Comparison of ENCODE assay signal across 22 cellular contexts in genomic region chr16:1375741-1376410, GRCh38. TPM values are rescaled to one million over a fixed set of nuclear protein-coding genes. Genes with fewer than 3 reads are reported as not detected.
A peak's percentile ranks its signal among the peaks of the same experiment; 100 is the strongest.
DNase-seq lines count a peak whose midpoint lies in the region; ATAC-seq, FAIRE-seq and TF ChIP-seq lines count a peak whose summit lies in the region.
"Had no signal": no experiment of that assay in that cellular context is flagged by ENCODE, and none has a peak within 500 bp of the region (broad histone marks: within the 10 kb centered on the region; RNA-seq: fewer than 3 reads in every experiment).

No MANE protein-coding gene starts in this region.

- no peak for FAIRE-seq in K562 (lab: Jason Lieb, UNC)
- FAIRE-seq: GM12891, HTR-8/SVneo, RCC 7860 had no signal

- H3K23ac ChIP-seq in IMR-90 (ENCODE audit: low read depth, low read length), result no peak overlapping the region

- no peak overlapping the region for H2BK120ac ChIP-seq in IMR-90 (ENCODE audit: low read depth, low read length)

- no peak for ATAC-seq in IMR-90 (ENCODE audit: low read depth)
- no peak for ATAC-seq in K562
- ATAC-seq in stimulated activated naive B cell treated with anti-CD40 and anti-IgM and Interleukin-4, amounts not matched to agents 10 μg/mL and 1 μg/mL and 100 μg/mL, for 72 hours (replicated peaks), result no peak
- ATAC-seq in HG02884 (IDR thresholded peaks at IDR 0.05; ENCODE audit: unreplicated experiment), result no peak
- ATAC-seq: GM23338 had no signal

- H3K9me1 ChIP-seq in IMR-90 (ENCODE audit: insufficient read depth, low read length), result 0 out of 2 replicates have a peak, but pooled peaks cover 6% of the 10 kb centered on the region
- peaks cover 5% of the 10 kb centered on the region for H3K9me1 ChIP-seq in K562 (ENCODE audit: control insufficient read depth, insufficient read depth, low read length)

- H3K36me3 ChIP-seq in IMR-90 (ENCODE audit: control insufficient read depth, insufficient read depth, low read length) (peaks cover 22% of the 10 kb centered on the region), NT2/D1 (ENCODE audit: insufficient read depth, insufficient read length, low read length) (peaks cover 47% of the 10 kb centered on the region), K562 (ENCODE audit: control insufficient read depth, insufficient read depth, low read length) (peaks cover 14% of the 10 kb centered on the region; the same call in 2 of the 3 replicates), mammary epithelial cell (ENCODE audit: insufficient read depth, low read length) (peaks cover 2% of the 10 kb centered on the region)

- no peak overlapping the region for H2BK20ac ChIP-seq in IMR-90 (ENCODE audit: low read depth, low read length)

- no peak overlapping the region for H4K5ac ChIP-seq in IMR-90 (ENCODE audit: low read depth, low read length)

- no peak overlapping the region for H4K91ac ChIP-seq in IMR-90 (ENCODE audit: insufficient read depth, low read depth, low read length)

- in situ Hi-C loops in IMR-90 (cut with MboI; ENCODE audit: low sequenced_read_pairs) (no loop called here), K562 (cut with MboI) (no loop called here), mammary epithelial cell (cut with MboI; ENCODE audit: low sequenced_read_pairs in 2 of 2) (no loop called here)

- H3K56ac ChIP-seq in IMR-90 (ENCODE audit: extremely low read depth, insufficient read depth, low read length), result no peak overlapping the region

- intact Hi-C loops in IMR-90 (cut with micrococcal nuclease), result no loop called here
- intact Hi-C loops in K562 (cut with micrococcal nuclease), result no loop called here
- intact Hi-C loops in mammary epithelial cell (cut with micrococcal nuclease), result loop anchor here (5.0 to 10.0 kb wide), 2 partner anchors 41 to 239 kb away; partner anchors contain the start of genes CRAMP1 and IFT140

- H3K4me1 Mint-ChIP-seq in stimulated activated naive B cell treated with anti-CD40 and anti-IgM and Interleukin-4, amounts not matched to agents 10 μg/mL and 1 μg/mL and 100 μg/mL, for 72 hours, result peaks cover 23 to 37% of the 10 kb centered on the region in 2 donors

- H3K36me3 Mint-ChIP-seq in stimulated activated naive B cell treated with anti-CD40 and anti-IgM and Interleukin-4, amounts not matched to agents 10 μg/mL and 1 μg/mL and 100 μg/mL, for 72 hours, result peaks cover 14 to 26% of the 10 kb centered on the region in 2 donors

- H3K27ac Mint-ChIP-seq in stimulated activated naive B cell treated with anti-CD40 and anti-IgM and Interleukin-4, amounts not matched to agents 10 μg/mL and 1 μg/mL and 100 μg/mL, for 72 hours, result peak overlapping the region; percentile 77
- H3K27ac Mint-ChIP-seq: GM23338 had no signal

- BruUV-seq in IMR-90 (replicated peaks; lab: Mats Ljungman, UMichigan), result no TSS peak
- BruUV-seq in K562 (replicated peaks; lab: Mats Ljungman, UMichigan), result no TSS peak
- BruUV-seq in mammary epithelial cell (replicated peaks; lab: Mats Ljungman, UMichigan), result no TSS peak

- CTCF ChIA-PET in IMR-90 (lab: Yijun Ruan, JAX) (no interaction called here), K562 (lab: Yijun Ruan, JAX; ENCODE audit: low intra/inter-chr PET ratio) (no interaction called here), mammary epithelial cell (lab: Charles Lee; ENCODE audit: low non-redundant PET) (no interaction called here)

- POLR2A ChIA-PET in IMR-90 (lab: Charles Lee; ENCODE audit: unreplicated experiment) (no interaction called here), K562 (lab: Yijun Ruan, JAX) (interaction anchor here (0.6 to 1.0 kb wide), 3 partner anchors 9 to 230 kb away, joined by 3 to 4 read pairs (median 3); no protein-coding TSS in a partner anchor)

- no peaks in the 10 kb centered on the region for H3K27me3 Mint-ChIP-seq in stimulated activated naive B cell treated with anti-CD40 and anti-IgM and Interleukin-4, amounts not matched to agents 10 μg/mL and 1 μg/mL and 100 μg/mL, for 72 hours
- H3K27me3 Mint-ChIP-seq: CD4-positive, alpha-beta memory T cell had no signal

- H3K9me3 ChIP-seq in IMR-90 (ENCODE audit: control insufficient read depth, insufficient read depth, low read length), result no peaks in the 10 kb centered on the region
- no peaks in the 10 kb centered on the region for H3K9me3 ChIP-seq in NT2/D1 (ENCODE audit: insufficient read depth, low read length)
- no peaks in the 10 kb centered on the region for H3K9me3 ChIP-seq in K562 (replicated peaks; ENCODE audit: control insufficient read depth, insufficient read depth, low read depth, low read length)
- no peaks in the 10 kb centered on the region for H3K9me3 ChIP-seq in mammary epithelial cell (replicated peaks; ENCODE audit: insufficient read depth, low read length)
- H3K9me3 ChIP-seq: BLaER1, Caco-2 had no signal

- H3K9ac ChIP-seq in IMR-90 (ENCODE audit: low read depth, low read length) (no peak overlapping the region), NT2/D1 (ENCODE audit: insufficient read length, low read depth) (peak overlapping the region; percentile 8), K562 (ENCODE audit: insufficient read depth in 1 of 2, low read depth in 2 of 2, low read length in 2 of 2) (peak overlapping the region in 1 of 2 experiments; percentile 20; a peak in 2 of 4 replicates), mammary epithelial cell (ENCODE audit: insufficient read depth, low read length) (no peak overlapping the region)
- H3K9ac ChIP-seq: BLaER1 had no signal

- H3K4me2 ChIP-seq in IMR-90 (ENCODE audit: low read depth, low read length), result no peak overlapping the region
- H3K4me2 ChIP-seq in K562 (ENCODE audit: insufficient read depth, low read length), result no peak overlapping the region
- H3K4me2 ChIP-seq in mammary epithelial cell (ENCODE audit: insufficient read depth, low read depth, low read length), result no peak overlapping the region
- H3K4me2 ChIP-seq: BLaER1, GM23338 had no signal

- H3K27me3 ChIP-seq in IMR-90 (ENCODE audit: control insufficient read depth, insufficient read depth, low read length) (no peaks in the 10 kb centered on the region), NT2/D1 (ENCODE audit: insufficient read depth, insufficient read length) (peaks cover 3% of the 10 kb centered on the region), K562 (ENCODE audit: control insufficient read depth in 2 of 2, insufficient read depth in 2 of 2, low read length in 2 of 2) (no peaks in the 10 kb centered on the region), mammary epithelial cell (ENCODE audit: insufficient read depth, low read length) (no peaks in the 10 kb centered on the region)
- H3K27me3 ChIP-seq: BLaER1 had no signal

- H3K18ac ChIP-seq in IMR-90 (ENCODE audit: low read depth, low read length), result no peak overlapping the region

- H2BK5ac ChIP-seq in IMR-90 (ENCODE audit: low read depth, low read length, poor library complexity, severe bottlenecking), result no peak overlapping the region

- TF ChIP-seq POLR2A in IMR-90 (IDR thresholded peaks at IDR 0.05; ENCODE audit: low read depth, low read length) (no peak), K562 (conservative IDR thresholded peaks at IDR 0.05) (no peak)

- H3K4ac ChIP-seq in IMR-90 (ENCODE audit: low read depth, low read length), result no peak overlapping the region

- H4K20me1 ChIP-seq in IMR-90 (ENCODE audit: insufficient read depth, low read length), result no peaks in the 10 kb centered on the region; the same call in 1 of the 2 replicates
- peaks cover 8% of the 10 kb centered on the region; the same call in 1 of the 2 replicates for H4K20me1 ChIP-seq in K562 (replicated peaks; ENCODE audit: control insufficient read depth, insufficient read depth, low read length)
- no peaks in the 10 kb centered on the region for H4K20me1 ChIP-seq in mammary epithelial cell (ENCODE audit: insufficient read depth, low read length)

- WGBS in IMR-90 (ENCODE audit: extremely low coverage in 2 of 2, insufficient read length in 1 of 2), 2 experiments, result 86% methylated on average over 9 of the region's 19 CpGs; no CpG with 5 or more reads in 1 of the 2 experiments
- WGBS in K562 (ENCODE audit: insufficient coverage, low coverage, missing lambda C conversion rate), result 89% methylated on average over 12 of the region's 19 CpGs
- WGBS in mammary epithelial cell (ENCODE audit: low coverage, missing lambda C conversion rate), result 89% methylated on average over 13 of the region's 19 CpGs

- peaks cover 9 to 33% of the 10 kb centered on the region in 2 experiments for H3K79me1 ChIP-seq in IMR-90 (ENCODE audit: low read depth in 1 of 2, low read length in 2 of 2)

- no peak for TF ChIP-seq EP300 in K562 (IDR thresholded peaks at IDR 0.05; ENCODE audit: low read length)

- TF ChIP-seq CTCF in IMR-90 (conservative IDR thresholded peaks at IDR 0.05; ENCODE audit: low read depth, low read length), result no peak
- TF ChIP-seq CTCF in K562 (IDR thresholded peaks at IDR 0.05 in 2 of 3, conservative IDR thresholded peaks at IDR 0.05 in 1 of 3; ENCODE audit: insufficient read depth in 2 of 3, low read depth in 1 of 3, low read length in 3 of 3), result no peak
- TF ChIP-seq CTCF in mammary epithelial cell (conservative IDR thresholded peaks at IDR 0.05 in 1 of 2, IDR thresholded peaks at IDR 0.05 in 1 of 2; ENCODE audit: extremely low read depth in 1 of 2, insufficient read depth in 1 of 2, low read depth in 1 of 2, low read length in 2 of 2), result no peak

- dilution Hi-C loops in IMR-90 (cut with HindIII; ENCODE audit: low sequenced_read_pairs, unreplicated experiment), result no loop called here
- dilution Hi-C loops in mammary epithelial cell (cut with HindIII; ENCODE audit: low sequenced_read_pairs), result loop anchor here (5.0 to 25.0 kb wide), 6 partner anchors 59 to 664 kb away; partner anchors contain the start of genes ANTKMT, FBXL16 and METRN

- H3K14ac ChIP-seq in IMR-90 (replicated peaks; ENCODE audit: low read depth, low read length), result no peak overlapping the region

- DNase-seq in IMR-90 (no peak), NT2/D1 (ENCODE audit: low read depth, low spot score) (no peak), K562 (ENCODE audit: extremely low read depth in 1 of 4, low spot score in 3 of 4) (no peak), SKM-1 (lab: John Stamatoyannopoulos, UW; ENCODE audit: unreplicated experiment) (no peak), mammary epithelial cell (no peak)
- no peak for DNase-seq in stimulated activated naive B cell treated with anti-CD40 and anti-IgM and Interleukin-4, amounts not matched to agents 10 μg/mL and 1 μg/mL and 100 μg/mL, for 72 hours
- DNase-seq: ACHN; Caco-2; CD4-positive, alpha-beta memory T cell; DND-41; HCEC 1CT; MM.1S; NCI-H1048; NCI-H1417 treated with DMSO at 0.1 percent for 48 hours; NCI-H187 treated with DMSO at 0.1 percent for 48 hours; NCI-H774 had no signal

- no peak overlapping the region for H3K4me3 ChIP-seq in IMR-90 (ENCODE audit: insufficient read depth, low read depth, low read length)
- H3K4me3 ChIP-seq in NT2/D1 (ENCODE audit: insufficient read length, low read depth), result no peak overlapping the region
- H3K4me3 ChIP-seq in K562, result no peak overlapping the region
- H3K4me3 ChIP-seq in mammary epithelial cell (replicated peaks in 1 of 3; ENCODE audit: insufficient read depth in 1 of 3, low read depth in 2 of 3, low read length in 3 of 3), result no peak overlapping the region
- H3K4me3 ChIP-seq: BLaER1, GM23338 had no signal

- H3K9me3 Mint-ChIP-seq in stimulated activated naive B cell treated with anti-CD40 and anti-IgM and Interleukin-4, amounts not matched to agents 10 μg/mL and 1 μg/mL and 100 μg/mL, for 72 hours, result no peaks in the 10 kb centered on the region
- H3K9me3 Mint-ChIP-seq: CD4-positive, alpha-beta memory T cell; GM23338 had no signal

- peak overlapping the region in 1 of 2 donors; percentile 28 for H3K4me3 Mint-ChIP-seq in stimulated activated naive B cell treated with anti-CD40 and anti-IgM and Interleukin-4, amounts not matched to agents 10 μg/mL and 1 μg/mL and 100 μg/mL, for 72 hours
- H3K4me3 Mint-ChIP-seq: CD4-positive, alpha-beta memory T cell; GM23338 had no signal

- H3K79me2 ChIP-seq in K562 (ENCODE audit: control insufficient read depth, insufficient read depth, low read length) (peaks cover 36% of the 10 kb centered on the region), mammary epithelial cell (ENCODE audit: insufficient read depth, low read length) (no peaks in the 10 kb centered on the region)

- H2BK15ac ChIP-seq in IMR-90 (ENCODE audit: low read depth, low read length), result no peak overlapping the region

- H3K27ac ChIP-seq in IMR-90 (ENCODE audit: insufficient read depth, low read length), result no peak overlapping the region
- H3K27ac ChIP-seq in K562 (ENCODE audit: extremely low read depth, low read depth, low read length), result no peak overlapping the region
- no peak overlapping the region for H3K27ac ChIP-seq in mammary epithelial cell (ENCODE audit: insufficient read depth, low read depth, low read length)
- H3K27ac ChIP-seq: BLaER1 had no signal

- no peak overlapping the region for H2AK5ac ChIP-seq in IMR-90 (ENCODE audit: low read depth, low read length)

- H2AK9ac ChIP-seq in IMR-90 (replicated peaks; ENCODE audit: low read depth, low read length, poor library complexity), result peak overlapping the region; percentile 61

- H2AFZ ChIP-seq in IMR-90 (replicated peaks; ENCODE audit: low read length, poor library complexity) (no peak overlapping the region), K562 (ENCODE audit: low read depth, low read length) (no peak overlapping the region), mammary epithelial cell (ENCODE audit: low read depth, low read length) (no peak overlapping the region)
- H2AFZ ChIP-seq: GM23338 had no signal

- TF ChIP-seq RAD21 in IMR-90 (IDR thresholded peaks at IDR 0.05; ENCODE audit: low read length), result no peak
- no peak for TF ChIP-seq RAD21 in K562 (CRISPR knock-in tag; conservative IDR thresholded peaks at IDR 0.05 in 1 of 2, IDR thresholded peaks at IDR 0.05 in 1 of 2)

- no peak overlapping the region for H4K8ac ChIP-seq in IMR-90 (ENCODE audit: low read depth in 2 of 2, low read length in 2 of 2)

- H3K4me1 ChIP-seq in IMR-90 (ENCODE audit: control insufficient read depth, insufficient read depth, low read length) (peaks cover 11% of the 10 kb centered on the region), NT2/D1 (ENCODE audit: insufficient read depth, insufficient read length) (peaks cover 26% of the 10 kb centered on the region), K562 (replicated peaks in 1 of 2; ENCODE audit: control insufficient read depth in 2 of 2, insufficient read depth in 2 of 2, low read length in 2 of 2) (peaks cover 19 to 78% of the 10 kb centered on the region in 2 experiments; a peak in 4 of 5 replicates), mammary epithelial cell (ENCODE audit: insufficient read depth, low read length) (peaks cover 14% of the 10 kb centered on the region)

RNA-seq across cellular contexts. Expression of gene GNPTG, which starts 24.1 kb away (rescaled TPM):
- total RNA-seq in IMR-90 (2012; rRNA removed) (14.7 and 14.9 TPM in 2 replicates), K562 (2014; rRNA removed) (22.3 and 24.0 TPM in 2 replicates), K562 (2014; rRNA removed; fragmentation: Illumina TruSeq; extraction: Trizol) (4.7 and 6.1 TPM in 2 replicates), K562 (2015; rRNA removed; fragmentation: Illumina TruSeq; extraction: Trizol) (13.6 and 13.9 TPM in 2 replicates), K562 (2021) (19.9 and 22.2 TPM in 2 replicates), mammary epithelial cell (10 to 100 TPM; 33.3 to 34.8 TPM)
- polyA plus RNA-seq in IMR-90 (2012; rRNA removed) (70.8 and 85.2 TPM in 2 replicates), K562 (2011; rRNA removed) (18.6 and 20.7 TPM in 2 replicates), K562 (2014; fragmentation: Illumina TruSeq; extraction: Trizol) (9.0 and 13.6 TPM in 2 replicates), K562 (2014; fragmentation: Nextera tagmentation; extraction: Ambion mirVana) (1 to 10 TPM in 1 of 2 experiments, under 1 TPM in 1; 0.69 to 1.0 TPM), K562 (2014; rRNA removed) (31.5 and 33.3 TPM in 2 replicates), mammary epithelial cell (37.2 TPM)
- polyA plus RNA-seq in IMR-90 (2012; cell fraction: cytosol; rRNA removed), result 103 and 128 TPM in 2 replicates
- 113 and 180 TPM in 2 replicates for polyA plus RNA-seq in IMR-90 (2012; cell fraction: nucleus; rRNA removed; ENCODE audit: low replicate concordance)
- total RNA-seq in K562 (2011; cell fraction: chromatin; rRNA removed; ENCODE audit: low replicate concordance), result 42.1 and 68.9 TPM in 2 replicates
- total RNA-seq in K562 (2011; cell fraction: nucleolus; rRNA removed), result 52.6 and 53.5 TPM in 2 replicates
- total RNA-seq in K562 (2011; cell fraction: nucleoplasm; rRNA removed), result 51.0 and 57.1 TPM in 2 replicates
- 20.9 and 40.1 TPM in 2 replicates for polyA plus RNA-seq in K562 (2011; cell fraction: cytosol; rRNA removed)
- 55.5 and 97.5 TPM in 2 replicates for polyA plus RNA-seq in K562 (2011; cell fraction: nucleus; rRNA removed)
- 18.3 and 26.9 TPM in 2 replicates for polyA plus RNA-seq in K562 (2012)
- 1.6 and 5.7 TPM in 2 replicates for polyA minus RNA-seq in K562 (2011; rRNA and poly(A)+ RNA removed)
- 7.7 and 10.3 TPM in 2 replicates for polyA minus RNA-seq in K562 (2011; cell fraction: cytosol; rRNA and poly(A)+ RNA removed)
- 11.7 and 13.1 TPM in 2 replicates for polyA minus RNA-seq in K562 (2011; cell fraction: nucleus; rRNA and poly(A)+ RNA removed)
- polyA minus RNA-seq in mammary epithelial cell, result 16.2 TPM

RNA-seq across cellular contexts. Expression of gene TSR3, which starts 24.2 kb away (rescaled TPM):
- total RNA-seq in IMR-90 (2012; rRNA removed), result 38.0 and 46.4 TPM in 2 replicates
- polyA plus RNA-seq in IMR-90 (2012; rRNA removed), result 52.9 and 77.8 TPM in 2 replicates
- 87.2 and 116 TPM in 2 replicates for polyA plus RNA-seq in IMR-90 (2012; cell fraction: cytosol; rRNA removed)
- 39.9 and 72.5 TPM in 2 replicates for polyA plus RNA-seq in IMR-90 (2012; cell fraction: nucleus; rRNA removed; ENCODE audit: low replicate concordance)
- total RNA-seq in K562 (2011; cell fraction: chromatin; rRNA removed; ENCODE audit: low replicate concordance), result 2.8 and 6.4 TPM in 2 replicates
- 8.8 and 12.3 TPM in 2 replicates for total RNA-seq in K562 (2011; cell fraction: nucleolus; rRNA removed)
- 3.4 and 7.0 TPM in 2 replicates for total RNA-seq in K562 (2011; cell fraction: nucleoplasm; rRNA removed)
- total RNA-seq in K562 (2014; rRNA removed), result 74.8 and 100.0 TPM in 2 replicates
- total RNA-seq in K562 (2014; rRNA removed; fragmentation: Illumina TruSeq; extraction: Trizol), result 6.7 TPM in 2 replicates
- total RNA-seq in K562 (2015; rRNA removed; fragmentation: Illumina TruSeq; extraction: Trizol), result 29.6 and 31.9 TPM in 2 replicates
- 50.5 and 53.7 TPM in 2 replicates for total RNA-seq in K562 (2021)
- 15.8 and 16.5 TPM in 2 replicates for polyA plus RNA-seq in K562 (2011; rRNA removed)
- polyA plus RNA-seq in K562 (2011; cell fraction: cytosol; rRNA removed), result 21.3 and 65.5 TPM in 2 replicates
- 12.1 and 18.1 TPM in 2 replicates for polyA plus RNA-seq in K562 (2011; cell fraction: nucleus; rRNA removed)
- polyA plus RNA-seq in K562 (2012), result 34.9 and 46.9 TPM in 2 replicates
- polyA plus RNA-seq in K562 (2014; fragmentation: Illumina TruSeq; extraction: Trizol), result 10.3 and 22.1 TPM in 2 replicates
- polyA plus RNA-seq in K562 (2014; fragmentation: Nextera tagmentation; extraction: Ambion mirVana), result 1 to 10 TPM; 1.5 to 2.4 TPM
- polyA plus RNA-seq in K562 (2014; rRNA removed), result 53.3 and 75.7 TPM in 2 replicates
- 2.6 and 4.5 TPM in 2 replicates for polyA minus RNA-seq in K562 (2011; rRNA and poly(A)+ RNA removed)
- polyA minus RNA-seq in K562 (2011; cell fraction: cytosol; rRNA and poly(A)+ RNA removed), result 17.2 and 24.6 TPM in 2 replicates
- polyA minus RNA-seq in K562 (2011; cell fraction: nucleus; rRNA and poly(A)+ RNA removed), result 7.1 and 7.8 TPM in 2 replicates
- 10 to 100 TPM; 43.8 to 62.1 TPM for total RNA-seq in mammary epithelial cell
- 54.6 TPM for polyA plus RNA-seq in mammary epithelial cell
- 28.6 TPM for polyA minus RNA-seq in mammary epithelial cell

RNA-seq across cellular contexts. Expression of gene UNKL, which starts 38.6 kb away (rescaled TPM):
- total RNA-seq in IMR-90 (2012; rRNA removed) (3.6 and 4.1 TPM in 2 replicates), K562 (2014; rRNA removed) (17.2 and 17.6 TPM in 2 replicates), K562 (2014; rRNA removed; fragmentation: Illumina TruSeq; extraction: Trizol) (4.2 and 4.4 TPM in 2 replicates), K562 (2015; rRNA removed; fragmentation: Illumina TruSeq; extraction: Trizol) (5.1 and 12.1 TPM in 2 replicates), K562 (2021) (22.3 and 30.2 TPM in 2 replicates), mammary epithelial cell (10 to 100 TPM in 1 of 2 donors, 1 to 10 TPM in 1; 7.0 to 10.3 TPM)
- polyA plus RNA-seq in IMR-90 (2012; rRNA removed) (13.3 and 15.1 TPM in 2 replicates), K562 (2011; rRNA removed) (19.0 and 26.5 TPM in 2 replicates), K562 (2014; fragmentation: Illumina TruSeq; extraction: Trizol) (3.3 and 18.5 TPM in 2 replicates), K562 (2014; fragmentation: Nextera tagmentation; extraction: Ambion mirVana) (under 1 TPM; 0.37 to 0.48 TPM), K562 (2014; rRNA removed) (17.5 and 22.1 TPM in 2 replicates), mammary epithelial cell (11.2 TPM)
- 12.7 and 18.2 TPM in 2 replicates for polyA plus RNA-seq in IMR-90 (2012; cell fraction: cytosol; rRNA removed)
- 40.8 and 67.0 TPM in 2 replicates for polyA plus RNA-seq in IMR-90 (2012; cell fraction: nucleus; rRNA removed; ENCODE audit: low replicate concordance)
- 87.2 and 161 TPM in 2 replicates for total RNA-seq in K562 (2011; cell fraction: chromatin; rRNA removed; ENCODE audit: low replicate concordance)
- 91.9 and 116 TPM in 2 replicates for total RNA-seq in K562 (2011; cell fraction: nucleolus; rRNA removed)
- 69.6 and 98.9 TPM in 2 replicates for total RNA-seq in K562 (2011; cell fraction: nucleoplasm; rRNA removed)
- 17.4 and 36.7 TPM in 2 replicates for polyA plus RNA-seq in K562 (2011; cell fraction: cytosol; rRNA removed)
- 121 and 141 TPM in 2 replicates for polyA plus RNA-seq in K562 (2011; cell fraction: nucleus; rRNA removed)
- 11.5 and 25.8 TPM in 2 replicates for polyA plus RNA-seq in K562 (2012)
- 3.1 and 3.6 TPM in 2 replicates for polyA minus RNA-seq in K562 (2011; rRNA and poly(A)+ RNA removed)
- 23.1 and 27.5 TPM in 2 replicates for polyA minus RNA-seq in K562 (2011; cell fraction: cytosol; rRNA and poly(A)+ RNA removed)
- polyA minus RNA-seq in K562 (2011; cell fraction: nucleus; rRNA and poly(A)+ RNA removed), result 25.4 and 28.3 TPM in 2 replicates
- 1.3 TPM for polyA minus RNA-seq in mammary epithelial cell

RNA-seq across cellular contexts. Expression of gene BAIAP3, which starts 42.4 kb away (rescaled TPM):
- total RNA-seq in IMR-90 (2012; rRNA removed) (0.36 and 0.56 TPM in 2 replicates), K562 (2014; rRNA removed) (2.3 and 4.5 TPM in 2 replicates), K562 (2014; rRNA removed; fragmentation: Illumina TruSeq; extraction: Trizol) (0.06 and 0.18 TPM in 2 replicates), K562 (2015; rRNA removed; fragmentation: Illumina TruSeq; extraction: Trizol) (0.33 and 1.2 TPM in 2 replicates), K562 (2021) (3.3 and 3.4 TPM in 2 replicates), mammary epithelial cell (1 to 10 TPM; 1.0 to 1.3 TPM)
- polyA plus RNA-seq in IMR-90 (2012; rRNA removed) (0.65 and 0.77 TPM in 2 replicates), K562 (2011; rRNA removed) (0.81 and 1.8 TPM in 2 replicates), K562 (2014; fragmentation: Illumina TruSeq; extraction: Trizol) (0.34 and 1.1 TPM in 2 replicates), K562 (2014; fragmentation: Nextera tagmentation; extraction: Ambion mirVana) (under 1 TPM in 1 of 2 experiments, not detected in 1; 0.03 TPM), K562 (2014; rRNA removed) (1.5 and 4.5 TPM in 2 replicates), mammary epithelial cell (0.11 TPM)
- 0.40 and 0.73 TPM in 2 replicates for polyA plus RNA-seq in IMR-90 (2012; cell fraction: cytosol; rRNA removed)
- 4.2 and 8.4 TPM in 2 replicates for polyA plus RNA-seq in IMR-90 (2012; cell fraction: nucleus; rRNA removed; ENCODE audit: low replicate concordance)
- total RNA-seq in K562 (2011; cell fraction: chromatin; rRNA removed; ENCODE audit: low replicate concordance), result 10.8 and 42.1 TPM in 2 replicates
- 29.0 and 32.5 TPM in 2 replicates for total RNA-seq in K562 (2011; cell fraction: nucleolus; rRNA removed)
- total RNA-seq in K562 (2011; cell fraction: nucleoplasm; rRNA removed), result 13.0 and 13.4 TPM in 2 replicates
- polyA plus RNA-seq in K562 (2011; cell fraction: cytosol; rRNA removed), result 0.55 and 1.9 TPM in 2 replicates
- polyA plus RNA-seq in K562 (2011; cell fraction: nucleus; rRNA removed), result 15.2 and 24.6 TPM in 2 replicates
- 3.2 and 13.5 TPM in 2 replicates for polyA plus RNA-seq in K562 (2012)
- 0.33 and 1.1 TPM in 2 replicates for polyA minus RNA-seq in K562 (2011; rRNA and poly(A)+ RNA removed)
- 1.7 and 1.9 TPM in 2 replicates for polyA minus RNA-seq in K562 (2011; cell fraction: cytosol; rRNA and poly(A)+ RNA removed)
- polyA minus RNA-seq in K562 (2011; cell fraction: nucleus; rRNA and poly(A)+ RNA removed), result 8.8 and 11.0 TPM in 2 replicates
- 0.78 TPM for polyA minus RNA-seq in mammary epithelial cell

RNA-seq across cellular contexts. Expression of gene UQCC4, which starts 44.7 kb away (rescaled TPM):
- total RNA-seq in IMR-90 (2012; rRNA removed) (15.1 and 18.1 TPM in 2 replicates), K562 (2014; rRNA removed) (48.7 and 49.7 TPM in 2 replicates), K562 (2014; rRNA removed; fragmentation: Illumina TruSeq; extraction: Trizol) (12.3 and 15.4 TPM in 2 replicates), K562 (2015; rRNA removed; fragmentation: Illumina TruSeq; extraction: Trizol) (34.4 and 35.6 TPM in 2 replicates), K562 (2021) (31.9 and 35.3 TPM in 2 replicates), mammary epithelial cell (10 to 100 TPM; 11.3 to 17.8 TPM)
- polyA plus RNA-seq in IMR-90 (2012; rRNA removed) (17.2 and 21.2 TPM in 2 replicates), K562 (2011; rRNA removed) (46.1 and 47.0 TPM in 2 replicates), K562 (2014; fragmentation: Illumina TruSeq; extraction: Trizol) (20.5 and 37.8 TPM in 2 replicates), K562 (2014; fragmentation: Nextera tagmentation; extraction: Ambion mirVana) (1 to 10 TPM; 1.3 to 3.9 TPM), K562 (2014; rRNA removed) (43.9 and 50.0 TPM in 2 replicates), mammary epithelial cell (27.3 TPM)
- polyA plus RNA-seq in IMR-90 (2012; cell fraction: cytosol; rRNA removed), result 26.3 and 43.4 TPM in 2 replicates
- 13.6 and 15.9 TPM in 2 replicates for polyA plus RNA-seq in IMR-90 (2012; cell fraction: nucleus; rRNA removed; ENCODE audit: low replicate concordance)
- total RNA-seq in K562 (2011; cell fraction: chromatin; rRNA removed; ENCODE audit: low replicate concordance), result 18.2 and 43.0 TPM in 2 replicates
- total RNA-seq in K562 (2011; cell fraction: nucleolus; rRNA removed), result 45.9 and 52.7 TPM in 2 replicates
- total RNA-seq in K562 (2011; cell fraction: nucleoplasm; rRNA removed), result 35.9 and 40.4 TPM in 2 replicates
- 52.6 and 64.3 TPM in 2 replicates for polyA plus RNA-seq in K562 (2011; cell fraction: cytosol; rRNA removed)
- 44.3 and 47.3 TPM in 2 replicates for polyA plus RNA-seq in K562 (2011; cell fraction: nucleus; rRNA removed)
- 16.8 and 31.2 TPM in 2 replicates for polyA plus RNA-seq in K562 (2012)
- polyA minus RNA-seq in K562 (2011; rRNA and poly(A)+ RNA removed), result 10.9 and 12.0 TPM in 2 replicates
- 8.9 and 11.7 TPM in 2 replicates for polyA minus RNA-seq in K562 (2011; cell fraction: cytosol; rRNA and poly(A)+ RNA removed)
- 9.6 and 14.0 TPM in 2 replicates for polyA minus RNA-seq in K562 (2011; cell fraction: nucleus; rRNA and poly(A)+ RNA removed)
- 3.8 TPM for polyA minus RNA-seq in mammary epithelial cell
